In the genomic region with DNA sequence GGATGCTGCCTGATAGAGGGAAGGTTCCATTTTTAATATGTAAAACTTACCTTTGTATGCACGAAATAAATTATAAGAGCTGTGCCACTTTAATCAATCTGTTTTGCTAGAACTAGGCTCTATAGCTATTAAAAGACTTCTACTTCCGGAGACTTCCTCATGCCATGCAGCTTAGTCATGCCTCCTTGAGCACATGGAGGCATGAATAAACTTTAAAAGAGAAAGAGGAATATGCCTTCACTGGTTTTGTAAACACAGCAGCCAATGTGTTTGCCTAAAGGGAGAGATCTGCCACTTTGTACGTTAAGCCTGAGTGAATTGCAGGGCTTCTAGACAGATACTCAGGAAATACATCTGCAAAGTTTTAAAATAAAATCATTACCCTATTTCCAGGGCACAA, we compare ENCODE assay signal across 10 cellular contexts.
A peak's percentile ranks its signal among the peaks of the same experiment; 100 is the strongest.
DNase-seq lines count a peak whose midpoint lies in the region; ATAC-seq, FAIRE-seq and TF ChIP-seq lines count a peak whose summit lies in the region.
"Had no signal": no experiment of that assay in that cellular context is flagged by ENCODE, and none has a peak within 500 bp of the region (broad histone marks: within the 10 kb centered on the region; RNA-seq: fewer than 3 reads in every experiment).

No MANE protein-coding gene starts in this region.

- no peaks in the 10 kb centered on the region for H3K36me3 ChIP-seq in ACC112 (ENCODE audit: insufficient read depth, low read length)
- no peaks in the 10 kb centered on the region for H3K36me3 ChIP-seq in ascending aorta
- no peaks in the 10 kb centered on the region for H3K36me3 ChIP-seq in left lung
- no peaks in the 10 kb centered on the region for H3K36me3 ChIP-seq in HepG2 (replicated peaks in 1 of 2; ENCODE audit: control insufficient read depth in 1 of 2, insufficient read depth in 2 of 2, low read length in 2 of 2)

- in situ Hi-C loops in HepG2 (cut with HindIII; ENCODE audit: extremely low pct_ligation_motif_present, low pct_unique_long_range_greater_than_20kb), result no loop called here

- WGBS in HepG2 (ENCODE audit: low lambda C conversion rate), result 4% methylated on average over 3 of the region's 3 CpGs

- no peak overlapping the region for H3K9ac ChIP-seq in HepG2 (ENCODE audit: insufficient read depth, low read depth, low read length)

- BruUV-seq in HepG2 (replicated peaks; lab: Mats Ljungman, UMichigan), result no TSS peak

- H3K9me3 Mint-ChIP-seq in activated naive CD4-positive, alpha-beta T cell treated with anti-CD3 and anti-CD28 coated beads for 36 hours, result peaks cover 2% of the 10 kb centered on the region
- H3K9me3 Mint-ChIP-seq in activated CD4-positive, alpha-beta memory T cell treated with anti-CD3 and anti-CD28 coated beads, Interleukin-2, amount 10 ng/mL, durations not matched to agents 7 days and 5 days, result peaks cover 1% of the 10 kb centered on the region

- TF ChIP-seq CTCF in ascending aorta (IDR thresholded peaks at IDR 0.05), result no peak
- TF ChIP-seq CTCF in left lung (IDR thresholded peaks at IDR 0.05), result no peak
- no peak for TF ChIP-seq CTCF in HepG2 (CRISPR knock-in tag; IDR thresholded peaks at IDR 0.05)

- no peaks in the 10 kb centered on the region for H4K20me1 ChIP-seq in HepG2 (ENCODE audit: insufficient read depth, low read length)

- peak overlapping the region; percentile 76 for H2AFZ ChIP-seq in ACC112 (ENCODE audit: low read length, unreplicated experiment)
- no peak overlapping the region for H2AFZ ChIP-seq in HepG2 (ENCODE audit: low read length)

- H3K27ac ChIP-seq in ACC112 (ENCODE audit: low read depth, low read length), result no peak overlapping the region
- H3K27ac ChIP-seq in ascending aorta, result peak overlapping the region in 1 of 2 donors; percentile 44
- H3K27ac ChIP-seq in left lung, result peak overlapping the region; percentile 18 to 37
- H3K27ac ChIP-seq in HepG2 (ENCODE audit: extremely low read length, insufficient read depth, low read length), result no peak overlapping the region

- no peaks in the 10 kb centered on the region for H3K4me1 Mint-ChIP-seq in activated naive CD4-positive, alpha-beta T cell treated with anti-CD3 and anti-CD28 coated beads for 36 hours (ENCODE audit: low read depth)
- no peaks in the 10 kb centered on the region for H3K4me1 Mint-ChIP-seq in activated CD4-positive, alpha-beta memory T cell treated with anti-CD3 and anti-CD28 coated beads, Interleukin-2, amount 10 ng/mL, durations not matched to agents 7 days and 5 days
- H3K4me1 Mint-ChIP-seq: T-helper 17 cell had no signal

- no peak overlapping the region for H3K4me3 Mint-ChIP-seq in activated naive CD4-positive, alpha-beta T cell treated with anti-CD3 and anti-CD28 coated beads for 36 hours
- H3K4me3 Mint-ChIP-seq in activated CD4-positive, alpha-beta memory T cell treated with anti-CD3 and anti-CD28 coated beads, Interleukin-2, amount 10 ng/mL, durations not matched to agents 7 days and 5 days, result no peak overlapping the region

- H3K4me2 ChIP-seq in HepG2 (ENCODE audit: low read depth, low read length), result no peak overlapping the region

- H3K27me3 ChIP-seq in ACC112 (ENCODE audit: insufficient read depth, low read length), result 0 out of 2 replicates have a peak, but pooled peaks cover 5% of the 10 kb centered on the region
- H3K27me3 ChIP-seq in ascending aorta, result no peaks in the 10 kb centered on the region
- no peaks in the 10 kb centered on the region for H3K27me3 ChIP-seq in left lung
- no peaks in the 10 kb centered on the region for H3K27me3 ChIP-seq in HepG2 (ENCODE audit: control insufficient read depth in 1 of 2, insufficient read depth in 2 of 2, low read length in 2 of 2)

- H3K27ac Mint-ChIP-seq in activated naive CD4-positive, alpha-beta T cell treated with anti-CD3 and anti-CD28 coated beads for 36 hours, result no peak overlapping the region
- H3K27ac Mint-ChIP-seq in activated CD4-positive, alpha-beta memory T cell treated with anti-CD3 and anti-CD28 coated beads, Interleukin-2, amount 10 ng/mL, durations not matched to agents 7 days and 5 days, result no peak overlapping the region
- H3K27ac Mint-ChIP-seq: T-helper 17 cell had no signal

- no peak for TF ChIP-seq POLR2A in HepG2 (IDR thresholded peaks at IDR 0.05; ENCODE audit: insufficient read depth in 1 of 2, low read depth in 2 of 2, low read length in 2 of 2)

- CTCF ChIA-PET in activated naive CD4-positive, alpha-beta T cell treated with anti-CD3 and anti-CD28 coated beads for 36 hours (lab: Charles Lee), result no interaction called here
- CTCF ChIA-PET in HepG2 (lab: Yijun Ruan, JAX; ENCODE audit: low intra/inter-chr PET ratio, low total read pairs), result no interaction called here
- CTCF ChIA-PET in activated CD4-positive, alpha-beta memory T cell treated with anti-CD3 and anti-CD28 coated beads, Interleukin-2, amount 10 ng/mL, durations not matched to agents 7 days and 5 days (lab: Charles Lee), result no interaction called here

- intact Hi-C loops in ascending aorta (cut with DNase I), result no loop called here
- intact Hi-C loops in left lung (cut with DNase I), result no loop called here
- intact Hi-C loops in activated naive CD4-positive, alpha-beta T cell treated with anti-CD3 and anti-CD28 coated beads for 36 hours (cut with micrococcal nuclease), result no loop called here
- intact Hi-C loops in HepG2 (cut with micrococcal nuclease; ENCODE audit: unreplicated experiment), result no loop called here

- POLR2A ChIA-PET in HepG2 (lab: Yijun Ruan, JAX), result no interaction called here
- POLR2A ChIA-PET in activated CD4-positive, alpha-beta memory T cell treated with anti-CD3 and anti-CD28 coated beads, Interleukin-2, amount 10 ng/mL, durations not matched to agents 7 days and 5 days (lab: Charles Lee), result no interaction called here

- H3K9me3 ChIP-seq in ascending aorta (no peaks in the 10 kb centered on the region), left lung (no peaks in the 10 kb centered on the region), HepG2 (ENCODE audit: low read length) (peaks cover 90% of the 10 kb centered on the region)

- no peaks in the 10 kb centered on the region for H3K36me3 Mint-ChIP-seq in activated naive CD4-positive, alpha-beta T cell treated with anti-CD3 and anti-CD28 coated beads for 36 hours (ENCODE audit: low read depth)
- H3K36me3 Mint-ChIP-seq in activated CD4-positive, alpha-beta memory T cell treated with anti-CD3 and anti-CD28 coated beads, Interleukin-2, amount 10 ng/mL, durations not matched to agents 7 days and 5 days (ENCODE audit: low read depth), result no peaks in the 10 kb centered on the region

- TF ChIP-seq EP300 in HepG2 (IDR thresholded peaks at IDR 0.05; ENCODE audit: low read depth in 2 of 2, low read length in 2 of 2) (no peak), HepG2 (CRISPR knock-in tag; IDR thresholded peaks at IDR 0.05; ENCODE audit: borderline replicate concordance) (no peak)

- peak; percentile 12 to 13 for DNase-seq in Kasumi-1 (lab: John Stamatoyannopoulos, UW)
- peak in 1 of 2 donors; percentile 67 for DNase-seq in ascending aorta (ENCODE audit: low spot score in 2 of 2)
- peak in 1 of 2 donors; percentile 42 for DNase-seq in left lung
- DNase-seq in activated naive CD4-positive, alpha-beta T cell treated with anti-CD3 and anti-CD28 coated beads for 36 hours, result no peak
- DNase-seq in HepG2 (ENCODE audit: low spot score), result no peak
- DNase-seq in activated CD4-positive, alpha-beta memory T cell treated with anti-CD3 and anti-CD28 coated beads, Interleukin-2, amount 10 ng/mL, durations not matched to agents 7 days and 5 days, result no peak
- DNase-seq: DND-41, T-helper 17 cell had no signal

- H3K4me3 ChIP-seq in ACC112 (ENCODE audit: low read depth, low read length) (peak overlapping the region; percentile 48), ascending aorta (peak overlapping the region; percentile 35 to 41), left lung (no peak overlapping the region), HepG2 (replicated peaks in 1 of 3; ENCODE audit: insufficient read depth in 1 of 3, low read depth in 2 of 3, low read length in 3 of 3) (no peak overlapping the region)

- H3K4me1 ChIP-seq in ACC112 (ENCODE audit: control insufficient read depth, insufficient read depth, low read length, unreplicated experiment) (peaks cover 9% of the 10 kb centered on the region), ascending aorta (peaks cover 0 to 2% of the 10 kb centered on the region in 2 donors), left lung (peaks cover 0 to 4% of the 10 kb centered on the region in 2 donors), HepG2 (ENCODE audit: insufficient read depth, low read length) (no peaks in the 10 kb centered on the region)

- no peak for FAIRE-seq in HepG2 (lab: Jason Lieb, UNC)

- ATAC-seq in left lung (peak; percentile 98), GM21367 (IDR thresholded peaks at IDR 0.05; ENCODE audit: unreplicated experiment) (no peak), HepG2 (no peak)
- ATAC-seq: T-helper 17 cell had no signal

- no peaks in the 10 kb centered on the region for H3K27me3 Mint-ChIP-seq in activated naive CD4-positive, alpha-beta T cell treated with anti-CD3 and anti-CD28 coated beads for 36 hours (ENCODE audit: low read depth)
- no peaks in the 10 kb centered on the region for H3K27me3 Mint-ChIP-seq in activated CD4-positive, alpha-beta memory T cell treated with anti-CD3 and anti-CD28 coated beads, Interleukin-2, amount 10 ng/mL, durations not matched to agents 7 days and 5 days
- H3K27me3 Mint-ChIP-seq: T-helper 17 cell had no signal

- H3K79me2 ChIP-seq in ACC112 (ENCODE audit: control insufficient read depth, insufficient read depth, low read length, unreplicated experiment) (no peaks in the 10 kb centered on the region), HepG2 (ENCODE audit: insufficient read depth, low read length) (no peaks in the 10 kb centered on the region)

- no peak for TF ChIP-seq RAD21 in HepG2 (CRISPR knock-in tag; IDR thresholded peaks at IDR 0.05)

TF ChIP-seq in HepG2, 621 proteins besides CTCF, POLR2A, EP300 and RAD21 (continues in another document):
- TF ChIP-seq ZNF121 (CRISPR knock-in tag; IDR thresholded peaks at IDR 0.05), result no peak
- TF ChIP-seq, protein P1, sequence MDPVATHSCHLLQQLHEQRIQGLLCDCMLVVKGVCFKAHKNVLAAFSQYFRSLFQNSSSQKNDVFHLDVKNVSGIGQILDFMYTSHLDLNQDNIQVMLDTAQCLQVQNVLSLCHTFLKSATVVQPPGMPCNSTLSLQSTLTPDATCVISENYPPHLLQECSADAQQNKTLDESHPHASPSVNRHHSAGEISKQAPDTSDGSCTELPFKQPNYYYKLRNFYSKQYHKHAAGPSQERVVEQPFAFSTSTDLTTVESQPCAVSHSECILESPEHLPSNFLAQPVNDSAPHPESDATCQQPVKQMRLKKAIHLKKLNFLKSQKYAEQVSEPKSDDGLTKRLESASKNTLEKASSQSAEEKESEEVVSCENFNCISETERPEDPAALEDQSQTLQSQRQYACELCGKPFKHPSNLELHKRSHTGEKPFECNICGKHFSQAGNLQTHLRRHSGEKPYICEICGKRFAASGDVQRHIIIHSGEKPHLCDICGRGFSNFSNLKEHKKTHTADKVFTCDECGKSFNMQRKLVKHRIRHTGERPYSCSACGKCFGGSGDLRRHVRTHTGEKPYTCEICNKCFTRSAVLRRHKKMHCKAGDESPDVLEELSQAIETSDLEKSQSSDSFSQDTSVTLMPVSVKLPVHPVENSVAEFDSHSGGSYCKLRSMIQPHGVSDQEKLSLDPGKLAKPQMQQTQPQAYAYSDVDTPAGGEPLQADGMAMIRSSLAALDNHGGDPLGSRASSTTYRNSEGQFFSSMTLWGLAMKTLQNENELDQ (CRISPR knock-in tag; IDR thresholded peaks at IDR 0.05; ENCODE audit: borderline replicate concordance), result no peak

Comparison
In these comparisons a context has a peak if more than half of its experiments do, and no peak if none do; other contexts are left out.
1. H3K27ac ChIP-seq: peak in left lung (2 of 2); none in ACC112 (single experiment) and HepG2 (single experiment).
2. H3K4me3 ChIP-seq: peak in ACC112 (single experiment) and ascending aorta (2 of 2); none in left lung (0 of 2) and HepG2 (0 of 3).
3. DNase-seq: peak in Kasumi-1 (2 of 2); none in activated naive CD4-positive, alpha-beta T cell treated with anti-CD3 and anti-CD28 coated beads for 36 hours (single experiment), HepG2 (single experiment) and activated CD4-positive, alpha-beta memory T cell treated with anti-CD3 and anti-CD28 coated beads, Interleukin-2, amount 10 ng/mL, durations not matched to agents 7 days and 5 days (single experiment).